ENCODE assay signal across 2 cellular contexts in genomic region chr16:57863434-57864160, GRCh38.
A peak's percentile ranks its signal among the peaks of the same experiment; 100 is the strongest.
TF ChIP-seq lines count a peak whose summit lies in the region.

No MANE protein-coding gene starts in this region.

TF ChIP-seq in A549, 52 proteins besides CTCF, POLR2A, EP300 and RAD21:
- no peak for TF ChIP-seq CBX2 (IDR thresholded peaks at IDR 0.05; ENCODE audit: borderline replicate concordance, low read depth)
- no peak for TF ChIP-seq FOSB (CRISPR knock-in tag; IDR thresholded peaks at IDR 0.05)
- TF ChIP-seq ELK1 (IDR thresholded peaks at IDR 0.05; ENCODE audit: low read depth, low read length), result no peak
- 0 out of 2 replicates have a peak, but pooled peaks have one; percentile 27 for TF ChIP-seq HOXB13 (CRISPR knock-in tag; IDR thresholded peaks at IDR 0.05; ENCODE audit: low read depth)
- peak in 1 of 2 experiments; percentile 33; a peak in 1 of 4 replicates for TF ChIP-seq CEBPB (IDR thresholded peaks at IDR 0.05)
- no peak for TF ChIP-seq NR3C1 (IDR thresholded peaks at IDR 0.05)
- no peak for TF ChIP-seq HDAC2 (IDR thresholded peaks at IDR 0.05)
- TF ChIP-seq JUNB (IDR thresholded peaks at IDR 0.05), result no peak
- TF ChIP-seq HOXA7 (CRISPR knock-in tag; IDR thresholded peaks at IDR 0.05), result no peak
- no peak for TF ChIP-seq PHF8 (IDR thresholded peaks at IDR 0.05; ENCODE audit: borderline replicate concordance, low read depth)
- TF ChIP-seq SMC3 (IDR thresholded peaks at IDR 0.05), result peak; percentile 79
- TF ChIP-seq MAFK (IDR thresholded peaks at IDR 0.05; ENCODE audit: partially characterized antibody), result no peak
TF ChIP-seq in A549: peak in this region for 3.

TF ChIP-seq in H1, 55 proteins besides CTCF, POLR2A, EP300 and RAD21 (continued from another document):
- TF ChIP-seq TEAD4 (IDR thresholded peaks at IDR 0.05; ENCODE audit: low read depth, low read length) (peak; percentile 25; the same call in 1 of the 2 replicates), YY1 (IDR thresholded peaks at IDR 0.05; ENCODE audit: low read depth, low read length) (0 out of 2 replicates have a peak, but pooled peaks have one; percentile 10), HDAC2 (IDR thresholded peaks at IDR 0.05; ENCODE audit: borderline replicate concordance in 1 of 2, low read depth in 2 of 2, low read length in 2 of 2) (0 out of 4 replicates have a peak, but pooled peaks of 1 of the 2 experiments have one; percentile 29)
TF ChIP-seq in H1: peak in this region for 3.
